ENCODE assay signal across 7 cellular contexts in genomic region chr15:52046552-52046951, GRCh38. TPM values are rescaled to one million over a fixed set of nuclear protein-coding genes. Genes with fewer than 3 reads are reported as not detected.
DNase-seq lines count a peak whose midpoint lies in the region; ATAC-seq, FAIRE-seq and TF ChIP-seq lines count a peak whose summit lies in the region.
"Not testable (repeated sequence)": the region's sequence is repeated elsewhere in the genome, so short reads cannot be mapped to it uniquely, and the experiment has no call there.

No MANE protein-coding gene starts in this region.

- not testable (repeated sequence) for H3K9me1 ChIP-seq in K562 (ENCODE audit: control insufficient read depth, insufficient read depth, low read length)

- TF ChIP-seq POLR2A in GM12891 (IDR thresholded peaks at IDR 0.05; ENCODE audit: low read depth, low read length); K562 (conservative IDR thresholded peaks at IDR 0.05): not testable (repeated sequence)

- H3K27me3 Mint-ChIP-seq in activated T-cell treated with anti-CD3 and anti-CD28 coated beads, Interleukin-2, amount 50 U/mL, for 24 hours; glutamatergic neuron (ENCODE audit: unreplicated experiment); memory B cell: not testable (repeated sequence)

- not testable (repeated sequence) for ATAC-seq in K562; memory B cell (ENCODE audit: low read depth); stimulated activated effector memory CD8-positive, alpha-beta T cell treated with anti-CD3 and anti-CD28 coated beads, Interleukin-12 subunit alpha, Interleukin-12 subunit beta, amount 100 ng/mL, for 72 hours

- peaks cover 9 to 13% of the 10 kb centered on the region in 2 experiments; a peak in 4 of 5 replicates for H3K4me1 ChIP-seq in K562 (replicated peaks in 1 of 2; ENCODE audit: control insufficient read depth in 2 of 2, insufficient read depth in 2 of 2, low read length in 2 of 2)

- not testable (repeated sequence) for TF ChIP-seq RAD21 in K562 (CRISPR knock-in tag; conservative IDR thresholded peaks at IDR 0.05 in 1 of 2, IDR thresholded peaks at IDR 0.05 in 1 of 2)

- not testable (repeated sequence) for H3K9me3 ChIP-seq in K562 (replicated peaks; ENCODE audit: control insufficient read depth, insufficient read depth, low read depth, low read length)

- 93% methylated on average over 5 of the region's 5 CpGs for WGBS in K562 (ENCODE audit: insufficient coverage, low coverage, missing lambda C conversion rate)

- not testable (repeated sequence) for H3K4me3 ChIP-seq in K562

- peaks cover 14% of the 10 kb centered on the region for H4K20me1 ChIP-seq in K562 (replicated peaks; ENCODE audit: control insufficient read depth, insufficient read depth, low read length)

- intact Hi-C loops in K562 (cut with micrococcal nuclease) = not testable (repeated sequence)

- not testable (repeated sequence) for TF ChIP-seq EP300 in K562 (IDR thresholded peaks at IDR 0.05; ENCODE audit: low read length)

- peaks cover 73% of the 10 kb centered on the region for H3K36me3 Mint-ChIP-seq in activated T-cell treated with anti-CD3 and anti-CD28 coated beads, Interleukin-2, amount 50 U/mL, for 24 hours (ENCODE audit: low read depth)
- H3K36me3 Mint-ChIP-seq in glutamatergic neuron (ENCODE audit: unreplicated experiment) = not testable (repeated sequence)
- peaks cover 18% of the 10 kb centered on the region for H3K36me3 Mint-ChIP-seq in memory B cell
- H3K36me3 Mint-ChIP-seq in stimulated activated effector memory CD8-positive, alpha-beta T cell treated with anti-CD3 and anti-CD28 coated beads, Interleukin-12 subunit alpha, Interleukin-12 subunit beta, amount 100 ng/mL, for 72 hours = peaks cover 43% of the 10 kb centered on the region

- CTCF ChIA-PET in K562 (lab: Yijun Ruan, JAX; ENCODE audit: low intra/inter-chr PET ratio) = not testable (repeated sequence)

- TF ChIP-seq CTCF in K562 (IDR thresholded peaks at IDR 0.05 in 2 of 3, conservative IDR thresholded peaks at IDR 0.05 in 1 of 3; ENCODE audit: insufficient read depth in 2 of 3, low read depth in 1 of 3, low read length in 3 of 3); glutamatergic neuron (IDR thresholded peaks at IDR 0.05; ENCODE audit: partially characterized antibody, unreplicated experiment): not testable (repeated sequence)

- not testable (repeated sequence) for H3K9me3 Mint-ChIP-seq in activated T-cell treated with anti-CD3 and anti-CD28 coated beads, Interleukin-2, amount 50 U/mL, for 24 hours; glutamatergic neuron (ENCODE audit: unreplicated experiment); memory B cell; stimulated activated effector memory CD8-positive, alpha-beta T cell treated with anti-CD3 and anti-CD28 coated beads, Interleukin-12 subunit alpha, Interleukin-12 subunit beta, amount 100 ng/mL, for 72 hours

- not testable (repeated sequence) for H3K27me3 ChIP-seq in K562 (ENCODE audit: control insufficient read depth in 2 of 2, insufficient read depth in 2 of 2, low read length in 2 of 2)

- peaks cover 46% of the 10 kb centered on the region for H3K4me1 Mint-ChIP-seq in activated T-cell treated with anti-CD3 and anti-CD28 coated beads, Interleukin-2, amount 50 U/mL, for 24 hours (ENCODE audit: low read depth)
- H3K4me1 Mint-ChIP-seq in glutamatergic neuron (ENCODE audit: low read depth, unreplicated experiment) (peaks cover 16% of the 10 kb centered on the region), memory B cell (peaks cover 22% of the 10 kb centered on the region)
- peaks cover 25% of the 10 kb centered on the region for H3K4me1 Mint-ChIP-seq in stimulated activated effector memory CD8-positive, alpha-beta T cell treated with anti-CD3 and anti-CD28 coated beads, Interleukin-12 subunit alpha, Interleukin-12 subunit beta, amount 100 ng/mL, for 72 hours

- not testable (repeated sequence) for H3K4me3 Mint-ChIP-seq in activated T-cell treated with anti-CD3 and anti-CD28 coated beads, Interleukin-2, amount 50 U/mL, for 24 hours; glutamatergic neuron (ENCODE audit: unreplicated experiment); memory B cell; stimulated activated effector memory CD8-positive, alpha-beta T cell treated with anti-CD3 and anti-CD28 coated beads, Interleukin-12 subunit alpha, Interleukin-12 subunit beta, amount 100 ng/mL, for 72 hours

- FAIRE-seq in GM12891 (lab: Jason Lieb, UNC) = peak; percentile 43
- FAIRE-seq in K562 (lab: Jason Lieb, UNC) = not testable (repeated sequence)

- H2AFZ ChIP-seq in K562 (ENCODE audit: low read depth, low read length) = not testable (repeated sequence)

- peaks cover 71% of the 10 kb centered on the region for H3K79me2 ChIP-seq in K562 (ENCODE audit: control insufficient read depth, insufficient read depth, low read length)

- in situ Hi-C loops in SK-MEL-5 (cut with HindIII; ENCODE audit: low pct_unique_long_range_greater_than_20kb, low sequenced_read_pairs); K562 (cut with MboI): not testable (repeated sequence)

- H3K9ac ChIP-seq in K562 (ENCODE audit: insufficient read depth in 1 of 2, low read depth in 2 of 2, low read length in 2 of 2) = not testable (repeated sequence)

- not testable (repeated sequence) for DNase-seq in GM12891 (ENCODE audit: insufficient read length, low spot score); activated T-cell treated with anti-CD3 and anti-CD28 coated beads, Interleukin-2, amount 50 U/mL, for 24 hours; K562 (ENCODE audit: extremely low read depth in 1 of 4, low spot score in 3 of 4); glutamatergic neuron; memory B cell (ENCODE audit: low spot score in 2 of 2); stimulated activated effector memory CD8-positive, alpha-beta T cell treated with anti-CD3 and anti-CD28 coated beads, Interleukin-12 subunit alpha, Interleukin-12 subunit beta, amount 100 ng/mL, for 72 hours (ENCODE audit: low spot score in 2 of 2)
- DNase-seq in SK-MEL-5 (ENCODE audit: low read depth, low spot score) = peak; percentile 59

- H3K27ac Mint-ChIP-seq in activated T-cell treated with anti-CD3 and anti-CD28 coated beads, Interleukin-2, amount 50 U/mL, for 24 hours = peak overlapping the region; percentile 90
- H3K27ac Mint-ChIP-seq in glutamatergic neuron (ENCODE audit: unreplicated experiment) (peak overlapping the region; percentile 8), memory B cell (peak overlapping the region; percentile 90)
- H3K27ac Mint-ChIP-seq in stimulated activated effector memory CD8-positive, alpha-beta T cell treated with anti-CD3 and anti-CD28 coated beads, Interleukin-12 subunit alpha, Interleukin-12 subunit beta, amount 100 ng/mL, for 72 hours = peak overlapping the region; percentile 86

- peaks cover 55% of the 10 kb centered on the region for H3K36me3 ChIP-seq in K562 (ENCODE audit: control insufficient read depth, insufficient read depth, low read length)

- H3K4me2 ChIP-seq in K562 (ENCODE audit: insufficient read depth, low read length) = not testable (repeated sequence)

- BruUV-seq in K562 (replicated peaks; lab: Mats Ljungman, UMichigan) = TSS peak; percentile 38

- POLR2A ChIA-PET in K562 (lab: Yijun Ruan, JAX) = interaction anchor here (2.6 kb wide), 1 partner anchor 9 kb away, joined by 6 read pairs; no protein-coding TSS in a partner anchor

- not testable (repeated sequence) for H3K27ac ChIP-seq in K562 (ENCODE audit: extremely low read depth, low read depth, low read length)

RNA-seq across cellular contexts. Expression of gene MAPK6, which starts 27.5 kb away (rescaled TPM):
- 25.6 TPM for polyA plus RNA-seq in GM12891 (2012; ENCODE audit: low read depth, missing spikeins)
- 48.2 and 54.5 TPM in 2 replicates for total RNA-seq in SK-MEL-5 (2014; rRNA removed; shearing (Covaris generic))
- polyA plus RNA-seq in SK-MEL-5 (2015; cell fraction: cytosol; rRNA removed) = 31.5 and 33.9 TPM in 2 replicates
- polyA plus RNA-seq in SK-MEL-5 (2015; cell fraction: nucleus; rRNA removed) = 24.5 and 27.7 TPM in 2 replicates
- 37.7 and 101 TPM in 2 replicates for total RNA-seq in K562 (2011; cell fraction: chromatin; rRNA removed; ENCODE audit: low replicate concordance)
- total RNA-seq in K562 (2011; cell fraction: nucleolus; rRNA removed) = 11.5 and 15.7 TPM in 2 replicates
- 27.8 and 41.8 TPM in 2 replicates for total RNA-seq in K562 (2011; cell fraction: nucleoplasm; rRNA removed)
- total RNA-seq in K562 (2014; rRNA removed) (49.9 and 51.2 TPM in 2 replicates), K562 (2014; rRNA removed; fragmentation: Illumina TruSeq; extraction: Trizol) (97.1 and 110 TPM in 2 replicates), K562 (2015; rRNA removed; fragmentation: Illumina TruSeq; extraction: Trizol) (76.3 and 81.5 TPM in 2 replicates), K562 (2021) (92.0 and 94.4 TPM in 2 replicates), glutamatergic neuron (ENCODE audit: unreplicated experiment) (109 TPM)
- polyA plus RNA-seq in K562 (2011; rRNA removed) (71.5 and 84.7 TPM in 2 replicates), K562 (2014; fragmentation: Illumina TruSeq; extraction: Trizol) (70.4 and 74.0 TPM in 2 replicates), K562 (2014; fragmentation: Nextera tagmentation; extraction: Ambion mirVana) (10 to 100 TPM; 28.5 to 30.8 TPM), K562 (2014; rRNA removed) (36.2 and 39.4 TPM in 2 replicates)
- 14.9 and 33.5 TPM in 2 replicates for polyA plus RNA-seq in K562 (2011; cell fraction: cytosol; rRNA removed)
- polyA plus RNA-seq in K562 (2011; cell fraction: nucleus; rRNA removed) = 13.7 and 24.3 TPM in 2 replicates
- polyA plus RNA-seq in K562 (2012) = 46.7 and 46.9 TPM in 2 replicates
- polyA minus RNA-seq in K562 (2011; rRNA and poly(A)+ RNA removed) = 154 and 186 TPM in 2 replicates
- 51.0 and 52.9 TPM in 2 replicates for polyA minus RNA-seq in K562 (2011; cell fraction: cytosol; rRNA and poly(A)+ RNA removed)
- 12.5 and 25.4 TPM in 2 replicates for polyA minus RNA-seq in K562 (2011; cell fraction: nucleus; rRNA and poly(A)+ RNA removed)

Comparison
In these comparisons a context has a peak if more than half of its experiments do, and no peak if none do; other contexts are left out.
1. H3K27ac Mint-ChIP-seq: peak in every context shown above with its lines; median percentile 90 in activated T-cell treated with anti-CD3 and anti-CD28 coated beads, Interleukin-2, amount 50 U/mL, for 24 hours; 90 in memory B cell; 86 in stimulated activated effector memory CD8-positive, alpha-beta T cell treated with anti-CD3 and anti-CD28 coated beads, Interleukin-12 subunit alpha, Interleukin-12 subunit beta, amount 100 ng/mL, for 72 hours; 8 in glutamatergic neuron.